ENCODE assay signal across 9 cellular contexts in the genomic region with DNA sequence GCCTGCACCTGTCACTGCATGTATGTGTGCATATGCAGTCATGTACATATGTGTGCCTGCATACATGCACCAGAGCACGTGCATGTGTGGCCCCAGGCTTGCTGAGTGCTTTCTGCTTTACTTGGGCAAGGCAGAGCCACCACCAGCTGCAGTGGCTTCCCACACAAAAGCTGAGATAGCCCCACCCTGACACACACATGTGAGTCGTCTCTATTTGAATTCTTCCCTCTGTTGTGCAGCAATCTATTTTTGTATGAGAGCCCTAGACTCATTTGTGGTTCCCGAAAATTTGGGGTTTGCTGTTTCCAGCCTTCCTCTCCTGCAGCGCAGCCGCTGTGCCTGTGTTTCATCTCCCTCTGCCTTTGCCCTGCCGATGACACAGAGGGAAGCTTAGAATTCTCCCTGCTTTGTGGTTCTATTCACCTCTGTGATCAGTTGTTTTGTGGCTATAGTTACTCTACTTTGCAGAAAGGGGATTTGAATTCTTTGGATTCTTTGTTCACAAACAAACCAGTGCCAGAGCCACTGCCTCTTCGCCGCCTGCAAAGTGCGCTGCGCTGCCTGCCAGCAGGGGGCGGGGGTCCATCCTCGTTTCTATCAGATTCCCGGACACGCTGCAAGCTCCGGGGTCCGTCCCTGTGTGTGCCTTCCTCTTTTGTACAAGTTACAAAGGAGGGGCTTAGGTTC.
DNase-seq lines count a peak whose midpoint lies in the region; ATAC-seq and TF ChIP-seq lines count a peak whose summit lies in the region.
"Had no signal": no experiment of that assay in that cellular context is flagged by ENCODE, and none has a peak within 500 bp of the region (broad histone marks: within the 10 kb centered on the region; RNA-seq: fewer than 3 reads in every experiment).

No MANE protein-coding gene starts in this region.

- no peak for DNase-seq in AG09319 (ENCODE audit: extremely low read depth, low read depth)
- DNase-seq in GM23338 (ENCODE audit: low spot score) = peak; percentile 95
- peak in 1 of 2 experiments; percentile 49 for DNase-seq in PC-9
- peak; percentile 6 for DNase-seq in mammary epithelial cell
- peak; percentile 92 for DNase-seq in kidney tubule cell (ENCODE audit: low spot score)
- no peak for DNase-seq in stimulated activated naive B cell treated with anti-CD40 and anti-IgM and Interleukin-4, amounts not matched to agents 10 μg/mL and 1 μg/mL and 100 μg/mL, for 72 hours
- no peak for DNase-seq in DMS53 treated with DMSO at 0.1 percent for 48 hours (lab: John Stamatoyannopoulos, UW; ENCODE audit: unreplicated experiment)

- peak overlapping the region; percentile 63 for H3K4me3 Mint-ChIP-seq in GM23338
- no peak overlapping the region for H3K4me3 Mint-ChIP-seq in stimulated activated naive B cell treated with anti-CD40 and anti-IgM and Interleukin-4, amounts not matched to agents 10 μg/mL and 1 μg/mL and 100 μg/mL, for 72 hours

- H3K9me3 ChIP-seq in PC-9 (ENCODE audit: insufficient read depth, low read depth) (no peaks in the 10 kb centered on the region), mammary epithelial cell (replicated peaks; ENCODE audit: insufficient read depth, low read length) (no peaks in the 10 kb centered on the region)

- H4K20me1 ChIP-seq in GM23338 (replicated peaks; ENCODE audit: insufficient read depth) (no peaks in the 10 kb centered on the region), PC-9 (ENCODE audit: insufficient read depth) (no peaks in the 10 kb centered on the region), mammary epithelial cell (ENCODE audit: insufficient read depth, low read length) (no peaks in the 10 kb centered on the region)

- H3K27ac Mint-ChIP-seq in GM23338 = peak overlapping the region; percentile 87
- no peak overlapping the region for H3K27ac Mint-ChIP-seq in stimulated activated naive B cell treated with anti-CD40 and anti-IgM and Interleukin-4, amounts not matched to agents 10 μg/mL and 1 μg/mL and 100 μg/mL, for 72 hours
- H3K27ac Mint-ChIP-seq: naive thymus-derived CD8-positive, alpha-beta T cell had no signal

- peak; percentile 96 for TF ChIP-seq CTCF in AG09319 (IDR thresholded peaks at IDR 0.05; ENCODE audit: low read depth, low read length)
- TF ChIP-seq CTCF in GM23338 (conservative IDR thresholded peaks at IDR 0.05; ENCODE audit: low read depth in 2 of 2) = peak; percentile 77 to 85
- TF ChIP-seq CTCF in PC-9 (conservative IDR thresholded peaks at IDR 0.05) = peak; percentile 47
- TF ChIP-seq CTCF in mammary epithelial cell (conservative IDR thresholded peaks at IDR 0.05 in 1 of 2, IDR thresholded peaks at IDR 0.05 in 1 of 2; ENCODE audit: extremely low read depth in 1 of 2, insufficient read depth in 1 of 2, low read depth in 1 of 2, low read length in 2 of 2) = peak; percentile 57 to 78

- peak overlapping the region; percentile 92 for H2AFZ ChIP-seq in GM23338
- no peak overlapping the region for H2AFZ ChIP-seq in PC-9
- H2AFZ ChIP-seq in mammary epithelial cell (ENCODE audit: low read depth, low read length) = no peak overlapping the region

- CTCF ChIA-PET in PC-9 (lab: Charles Lee) = interaction anchor here (0.6 to 1.6 kb wide), 3 partner anchors 13 to 476 kb away, joined by 3 to 8 read pairs (median 6); no protein-coding TSS in a partner anchor
- CTCF ChIA-PET in mammary epithelial cell (lab: Charles Lee; ENCODE audit: low non-redundant PET) = interaction anchor here (0.7 kb wide), 1 partner anchor 162 kb away, joined by 6 read pairs; no protein-coding TSS in a partner anchor

- POLR2A ChIA-PET in PC-9 (lab: Charles Lee; ENCODE audit: unreplicated experiment) = no interaction called here

- H3K4me3 ChIP-seq in GM23338 (peak overlapping the region; percentile 39), PC-9 (no peak overlapping the region), mammary epithelial cell (replicated peaks in 1 of 3; ENCODE audit: insufficient read depth in 1 of 3, low read depth in 2 of 3, low read length in 3 of 3) (no peak overlapping the region)

- H3K36me3 Mint-ChIP-seq in GM23338 (ENCODE audit: low read depth) = no peaks in the 10 kb centered on the region
- H3K36me3 Mint-ChIP-seq in stimulated activated naive B cell treated with anti-CD40 and anti-IgM and Interleukin-4, amounts not matched to agents 10 μg/mL and 1 μg/mL and 100 μg/mL, for 72 hours = no peaks in the 10 kb centered on the region

- peak; percentile 86 for ATAC-seq in GM23338
- ATAC-seq in stimulated activated naive B cell treated with anti-CD40 and anti-IgM and Interleukin-4, amounts not matched to agents 10 μg/mL and 1 μg/mL and 100 μg/mL, for 72 hours (replicated peaks) = peak; percentile 59 to 60
- ATAC-seq in GM19452 (IDR thresholded peaks at IDR 0.05; ENCODE audit: unreplicated experiment) = no peak
- ATAC-seq: naive thymus-derived CD8-positive, alpha-beta T cell had no signal

- no peaks in the 10 kb centered on the region for H3K79me2 ChIP-seq in GM23338 (replicated peaks; ENCODE audit: insufficient read depth)
- H3K79me2 ChIP-seq in PC-9 (ENCODE audit: low read depth) = no peaks in the 10 kb centered on the region
- H3K79me2 ChIP-seq in mammary epithelial cell (ENCODE audit: insufficient read depth, low read length) = no peaks in the 10 kb centered on the region

- BruUV-seq in PC-9 (replicated peaks; lab: Mats Ljungman, UMichigan) (no TSS peak), mammary epithelial cell (replicated peaks; lab: Mats Ljungman, UMichigan) (no TSS peak)

- dilution Hi-C loops in mammary epithelial cell (cut with HindIII; ENCODE audit: low sequenced_read_pairs) = no loop called here

- peaks cover 4% of the 10 kb centered on the region for H3K9me2 ChIP-seq in GM23338 (ENCODE audit: insufficient read depth)
- H3K9me2 ChIP-seq in PC-9 (ENCODE audit: insufficient read depth) = no peaks in the 10 kb centered on the region

- peaks cover 24% of the 10 kb centered on the region for H3K4me1 Mint-ChIP-seq in GM23338
- peaks cover 9 to 10% of the 10 kb centered on the region in 2 donors for H3K4me1 Mint-ChIP-seq in stimulated activated naive B cell treated with anti-CD40 and anti-IgM and Interleukin-4, amounts not matched to agents 10 μg/mL and 1 μg/mL and 100 μg/mL, for 72 hours

- H3K4me2 ChIP-seq in GM23338 (peak overlapping the region; percentile 66), PC-9 (no peak overlapping the region), mammary epithelial cell (ENCODE audit: insufficient read depth, low read depth, low read length) (no peak overlapping the region)

- peak overlapping the region; percentile 45; the same call in 1 of the 2 replicates for H3K27ac ChIP-seq in GM23338 (ENCODE audit: low read depth)
- no peak overlapping the region for H3K27ac ChIP-seq in PC-9
- no peak overlapping the region for H3K27ac ChIP-seq in mammary epithelial cell (ENCODE audit: insufficient read depth, low read depth, low read length)

- in situ Hi-C loops in mammary epithelial cell (cut with MboI; ENCODE audit: low sequenced_read_pairs in 2 of 2) = no loop called here

- H3K4me1 ChIP-seq in GM23338 (ENCODE audit: insufficient read depth) = peaks cover 11% of the 10 kb centered on the region; the same call in 1 of the 2 replicates
- no peaks in the 10 kb centered on the region for H3K4me1 ChIP-seq in PC-9 (replicated peaks; ENCODE audit: insufficient read depth)
- no peaks in the 10 kb centered on the region for H3K4me1 ChIP-seq in mammary epithelial cell (ENCODE audit: insufficient read depth, low read length)

- peaks cover 18% of the 10 kb centered on the region for H3K27me3 Mint-ChIP-seq in GM23338 (ENCODE audit: insufficient read depth, low read depth, poor library complexity)
- H3K27me3 Mint-ChIP-seq in stimulated activated naive B cell treated with anti-CD40 and anti-IgM and Interleukin-4, amounts not matched to agents 10 μg/mL and 1 μg/mL and 100 μg/mL, for 72 hours = peaks cover 33 to 37% of the 10 kb centered on the region in 2 donors

- intact Hi-C loops in PC-9 (cut with micrococcal nuclease; ENCODE audit: unreplicated experiment) (no loop called here), mammary epithelial cell (cut with micrococcal nuclease) (no loop called here)

- H3K9ac ChIP-seq in mammary epithelial cell (ENCODE audit: insufficient read depth, low read length) = no peak overlapping the region

- no peaks in the 10 kb centered on the region for H3K9me3 Mint-ChIP-seq in GM23338
- no peaks in the 10 kb centered on the region for H3K9me3 Mint-ChIP-seq in stimulated activated naive B cell treated with anti-CD40 and anti-IgM and Interleukin-4, amounts not matched to agents 10 μg/mL and 1 μg/mL and 100 μg/mL, for 72 hours
- H3K9me3 Mint-ChIP-seq: naive thymus-derived CD8-positive, alpha-beta T cell had no signal

- H3K36me3 ChIP-seq in GM23338 (ENCODE audit: insufficient read depth) (no peaks in the 10 kb centered on the region), PC-9 (ENCODE audit: low read depth) (no peaks in the 10 kb centered on the region), mammary epithelial cell (ENCODE audit: insufficient read depth, low read length) (no peaks in the 10 kb centered on the region)

- 8% methylated on average over 15 of the region's 16 CpGs for WGBS in mammary epithelial cell (ENCODE audit: low coverage, missing lambda C conversion rate)

- H3K27me3 ChIP-seq in GM23338 (ENCODE audit: insufficient read depth) (no peaks in the 10 kb centered on the region), PC-9 (ENCODE audit: insufficient read depth, low read depth) (no peaks in the 10 kb centered on the region), mammary epithelial cell (ENCODE audit: insufficient read depth, low read length) (no peaks in the 10 kb centered on the region)

- H3F3A ChIP-seq in GM23338 (replicated peaks; ENCODE audit: low read depth) (no peaks in the 10 kb centered on the region), PC-9 (ENCODE audit: insufficient read depth, low read depth) (no peaks in the 10 kb centered on the region)

TF ChIP-seq in GM23338, 12 proteins besides CTCF, POLR2A, EP300 and RAD21 (continues in another document):
- TF ChIP-seq ETS1 (IDR thresholded peaks at IDR 0.05) = no peak
- 0 out of 2 replicates have a peak, but pooled peaks have one; percentile 35 for TF ChIP-seq CREB1 (CRISPR knock-in tag; IDR thresholded peaks at IDR 0.05; ENCODE audit: low read depth)

Comparison
In these comparisons a context has a peak if more than half of its experiments do, and no peak if none do; other contexts are left out.
1. DNase-seq: peak in GM23338 (single experiment), mammary epithelial cell (single experiment) and kidney tubule cell (single experiment); none in AG09319 (single experiment), stimulated activated naive B cell treated with anti-CD40 and anti-IgM and Interleukin-4, amounts not matched to agents 10 μg/mL and 1 μg/mL and 100 μg/mL, for 72 hours (single experiment) and DMS53 treated with DMSO at 0.1 percent for 48 hours (single experiment).
2. Peak in every context shown above with its lines, with median percentiles within 50 percentile points of each other: CTCF ChIP-seq.